Comparison of ENCODE assay signal across 18 cellular contexts in genomic region chr17:73436966-73437365, GRCh38.
"Had no signal": no experiment of that assay in that cellular context is flagged by ENCODE, and none has a peak within 500 bp of the region (broad histone marks: within the 10 kb centered on the region; RNA-seq: fewer than 3 reads in every experiment).

No MANE protein-coding gene starts in this region.

- H3K4me1 ChIP-seq: esophagus squamous epithelium, lower lobe of right lung, pancreas, thyroid gland, uterus had no signal

- DNase-seq: activated CD4-positive, alpha-beta T cell treated with anti-CD3 and anti-CD28 coated beads, Interleukin-2, amount 50 U/mL, for 1 hour; activated naive CD4-positive, alpha-beta T cell treated with anti-CD3 and anti-CD28 coated beads, Interleukin-2, amount 50 U/mL, for 16 hours; activated T-cell treated with anti-CD3 and anti-CD28 coated beads, Interleukin-2, amount 50 U/mL, for 1 hour; central memory CD4-positive, alpha-beta T cell; effector CD8-positive, alpha-beta T cell; esophagus squamous epithelium; foreskin fibroblast; immature natural killer cell; lower lobe of right lung; naive B cell; pancreas; retina; stimulated activated CD4-positive, alpha-beta T cell treated with anti-CD3 and anti-CD28 coated beads, Interleukin-2, amount 100 ng/mL, for 48 hours; SW 1271; thyroid gland; uterus had no signal

- H3K27ac ChIP-seq: coronary artery, esophagus squamous epithelium, lower lobe of right lung, pancreas, thyroid gland, uterus had no signal

- H3K4me3 ChIP-seq: coronary artery, esophagus squamous epithelium, lower lobe of right lung, pancreas, thyroid gland, uterus had no signal

- H3K27me3 ChIP-seq: esophagus squamous epithelium, pancreas, thyroid gland, uterus had no signal

- ATAC-seq: lower lobe of right lung, pancreas had no signal

- FAIRE-seq: endothelial cell of umbilical vein, pancreas had no signal
